In the genomic region with DNA sequence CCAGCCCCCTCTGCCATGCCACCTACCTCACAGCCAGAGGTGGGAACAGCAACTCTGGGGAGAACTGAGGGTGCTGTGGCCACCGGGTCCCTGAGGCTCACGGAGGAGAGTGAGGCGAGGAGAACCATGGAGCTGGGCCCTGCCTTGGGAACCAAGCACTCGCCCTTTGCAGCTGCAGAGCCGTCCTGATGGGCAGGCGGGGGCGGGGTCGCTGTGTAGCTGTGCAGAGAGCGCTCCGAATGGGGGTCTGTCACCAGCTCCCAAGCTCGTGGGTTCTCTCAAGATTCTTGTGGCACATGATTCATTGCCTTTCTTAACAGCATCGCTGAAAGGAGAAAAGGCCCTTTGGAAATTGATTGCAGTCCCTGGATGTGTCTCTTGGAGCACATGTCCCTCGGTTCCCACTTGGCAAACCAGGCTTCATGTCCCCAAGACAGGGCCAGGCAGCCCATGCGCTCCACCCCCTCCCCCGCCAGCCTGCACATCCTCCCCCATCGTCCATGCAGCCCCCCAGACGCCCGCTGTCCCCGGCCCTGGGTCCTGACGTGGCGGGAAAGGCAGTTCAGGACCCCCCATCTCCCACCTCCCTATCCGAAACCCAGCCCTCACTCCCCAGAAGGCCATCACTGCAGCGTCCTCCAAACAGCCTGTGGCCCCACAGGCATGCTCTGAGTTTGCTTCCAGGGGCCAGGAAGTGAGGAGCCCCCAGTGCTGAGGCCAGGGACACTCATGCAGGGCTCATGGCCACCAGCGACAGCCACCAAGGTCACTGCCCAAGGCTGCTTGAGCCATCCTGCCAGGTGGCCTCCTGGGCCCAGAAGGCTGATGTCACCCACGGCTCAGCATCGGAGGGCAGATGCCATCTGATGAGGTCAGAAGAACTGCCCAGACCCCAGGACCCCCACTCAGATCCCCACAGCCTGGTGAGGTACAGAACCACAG, we compare ENCODE assay signal across 18 cellular contexts. TPM values are rescaled to one million over a fixed set of nuclear protein-coding genes. Genes with fewer than 3 reads are reported as not detected.
DNase-seq lines count a peak whose midpoint lies in the region; ATAC-seq, FAIRE-seq and TF ChIP-seq lines count a peak whose summit lies in the region.
"Had no signal": no experiment of that assay in that cellular context is flagged by ENCODE, and none has a peak within 500 bp of the region (broad histone marks: within the 10 kb centered on the region; RNA-seq: fewer than 3 reads in every experiment).

No MANE protein-coding gene starts in this region.

- H4K20me1 ChIP-seq in HCT116 (ENCODE audit: insufficient read depth) (no peaks in the 10 kb centered on the region), K562 (replicated peaks; ENCODE audit: control insufficient read depth, insufficient read depth, low read length) (no peaks in the 10 kb centered on the region)

- no peaks in the 10 kb centered on the region for H3K9me2 ChIP-seq in HCT116 (ENCODE audit: insufficient read depth)

- ATAC-seq in HCT116: peak; percentile 20
- no peak for ATAC-seq in K562

- BruUV-seq in HCT116 (replicated peaks; lab: Mats Ljungman, UMichigan) (no TSS peak), K562 (replicated peaks; lab: Mats Ljungman, UMichigan) (no TSS peak)

- H3K4me2 ChIP-seq in HCT116 (ENCODE audit: low read length) (no peak overlapping the region), K562 (ENCODE audit: insufficient read depth, low read length) (no peak overlapping the region)
- H3K4me2 ChIP-seq: hepatocyte had no signal

- H3K27ac ChIP-seq in HCT116 (ENCODE audit: low read depth, low read length) (no peak overlapping the region), K562 (ENCODE audit: extremely low read depth, low read depth, low read length) (no peak overlapping the region)
- H3K27ac ChIP-seq: adrenal gland, hepatocyte, thyroid gland had no signal

- no peak for TF ChIP-seq CTCF in HCT116 (IDR thresholded peaks at IDR 0.05 in 2 of 3, conservative IDR thresholded peaks at IDR 0.05 in 1 of 3; ENCODE audit: borderline replicate concordance in 1 of 3, insufficient read depth in 1 of 3, low read depth in 2 of 3, low read length in 2 of 3)
- TF ChIP-seq CTCF in K562 (IDR thresholded peaks at IDR 0.05 in 2 of 3, conservative IDR thresholded peaks at IDR 0.05 in 1 of 3; ENCODE audit: insufficient read depth in 2 of 3, low read depth in 1 of 3, low read length in 3 of 3): no peak

- 3% methylated on average over 14 of the region's 26 CpGs for WGBS in K562 (ENCODE audit: insufficient coverage, low coverage, missing lambda C conversion rate)

- no peak for TF ChIP-seq RAD21 in HCT116 (IDR thresholded peaks at IDR 0.05; ENCODE audit: low read depth)
- no peak for TF ChIP-seq RAD21 in K562 (CRISPR knock-in tag; conservative IDR thresholded peaks at IDR 0.05 in 1 of 2, IDR thresholded peaks at IDR 0.05 in 1 of 2)

- no peaks in the 10 kb centered on the region for H3K36me3 ChIP-seq in HCT116 (ENCODE audit: control insufficient read depth in 1 of 2, insufficient read depth in 2 of 2, low read length in 2 of 2)
- H3K36me3 ChIP-seq in K562 (ENCODE audit: control insufficient read depth, insufficient read depth, low read length): no peaks in the 10 kb centered on the region
- H3K36me3 ChIP-seq: adrenal gland, thyroid gland had no signal

- H3K4me1 ChIP-seq in HCT116 (ENCODE audit: control insufficient read depth in 1 of 2, insufficient read depth in 2 of 2, low read length in 2 of 2): no peaks in the 10 kb centered on the region
- peaks cover 0 to 44% of the 10 kb centered on the region in 2 experiments; a peak in 4 of 5 replicates for H3K4me1 ChIP-seq in K562 (replicated peaks in 1 of 2; ENCODE audit: control insufficient read depth in 2 of 2, insufficient read depth in 2 of 2, low read length in 2 of 2)

- intact Hi-C loops in HCT116 (cut with micrococcal nuclease): loop anchor here (1.0 kb wide), 1 partner anchor 544 kb away; no protein-coding TSS in a partner anchor
- intact Hi-C loops in K562 (cut with micrococcal nuclease): no loop called here

- CTCF ChIA-PET in HCT116 (lab: Charles Lee): interaction anchor here (0.9 to 1.9 kb wide), 5 partner anchors 8 to 547 kb away, joined by 3 to 16 read pairs (median 3); no protein-coding TSS in a partner anchor
- CTCF ChIA-PET in K562 (lab: Yijun Ruan, JAX; ENCODE audit: low intra/inter-chr PET ratio): interaction anchor here (0.6 to 3.0 kb wide), 2 partner anchors 15 to 544 kb away, joined by 3 to 20 read pairs; no protein-coding TSS in a partner anchor

- DNase-seq in DMS53 (lab: John Stamatoyannopoulos, UW): peak; percentile 50
- no peak for DNase-seq in DMS53 treated with DMSO at 0.1 percent for 48 hours (lab: John Stamatoyannopoulos, UW; ENCODE audit: unreplicated experiment)
- DNase-seq in HCT116 (ENCODE audit: low read depth, low spot score): no peak
- peak in 1 of 4 experiments; percentile 28 for DNase-seq in K562 (ENCODE audit: extremely low read depth in 1 of 4, low spot score in 3 of 4)
- DNase-seq in retina: peak; percentile 64
- DNase-seq in NCI-H2081 treated with DMSO at 0.1 percent for 48 hours (lab: John Stamatoyannopoulos, UW): no peak
- no peak for DNase-seq in NCI-H2029 (lab: John Stamatoyannopoulos, UW)
- DNase-seq in SKM-1 (lab: John Stamatoyannopoulos, UW; ENCODE audit: unreplicated experiment): no peak
- DNase-seq: 8988T; effector CD8-positive, alpha-beta T cell; GOT3; kidney; NCI-H146; occipital lobe had no signal

- H3K9ac ChIP-seq in HCT116 (ENCODE audit: low read length) (no peak overlapping the region), K562 (ENCODE audit: insufficient read depth in 1 of 2, low read depth in 2 of 2, low read length in 2 of 2) (peak overlapping the region in 1 of 2 experiments; percentile 71; a peak in 2 of 4 replicates)

- no peak for TF ChIP-seq EP300 in K562 (IDR thresholded peaks at IDR 0.05; ENCODE audit: low read length)

- no peak overlapping the region for H2AFZ ChIP-seq in HCT116 (ENCODE audit: low read depth, low read length, poor library complexity, severe bottlenecking)
- H2AFZ ChIP-seq in K562 (ENCODE audit: low read depth, low read length): no peak overlapping the region
- H2AFZ ChIP-seq: hepatocyte had no signal

- TF ChIP-seq POLR2A in HCT116 (IDR thresholded peaks at IDR 0.05; ENCODE audit: borderline replicate concordance, extremely low read depth, insufficient read depth, insufficient read length) (no peak), K562 (conservative IDR thresholded peaks at IDR 0.05) (no peak)

- RAD21 ChIA-PET in HCT116 (lab: Charles Lee; ENCODE audit: low non-redundant PET in 1 of 2, low total read pairs in 2 of 2, uncharacterized antibody in 2 of 2, unreplicated experiment in 2 of 2): interaction anchor here in 1 of 2 experiments (2.1 kb wide), 1 partner anchor 544 kb away, joined by 6 read pairs; no protein-coding TSS in a partner anchor

- in situ Hi-C loops in K562 (cut with MboI): no loop called here

- H3K27me3 ChIP-seq in HCT116 (ENCODE audit: insufficient read depth, low read length) (no peaks in the 10 kb centered on the region), K562 (ENCODE audit: control insufficient read depth in 2 of 2, insufficient read depth in 2 of 2, low read length in 2 of 2) (peaks cover 15 to 20% of the 10 kb centered on the region in 2 experiments)
- H3K27me3 ChIP-seq: adrenal gland, thyroid gland had no signal

- H3K79me2 ChIP-seq in HCT116 (ENCODE audit: insufficient read depth, low read length) (no peaks in the 10 kb centered on the region), K562 (ENCODE audit: control insufficient read depth, insufficient read depth, low read length) (no peaks in the 10 kb centered on the region)
- H3K79me2 ChIP-seq: hepatocyte had no signal

- POLR2A ChIA-PET in HCT116 (lab: Charles Lee) (no interaction called here), K562 (lab: Yijun Ruan, JAX) (no interaction called here)

- FAIRE-seq in K562 (lab: Jason Lieb, UNC): no peak
- FAIRE-seq: kidney, TTC549 had no signal

- no peaks in the 10 kb centered on the region for H3K9me3 ChIP-seq in HCT116 (ENCODE audit: control insufficient read depth in 1 of 2, insufficient read depth in 1 of 2, low read depth in 1 of 2, low read length in 2 of 2)
- H3K9me3 ChIP-seq in K562 (replicated peaks; ENCODE audit: control insufficient read depth, insufficient read depth, low read depth, low read length): no peaks in the 10 kb centered on the region
- H3K9me3 ChIP-seq: adrenal gland, thyroid gland had no signal

- H3K4me3 ChIP-seq in HCT116 (replicated peaks in 1 of 2; ENCODE audit: low read depth in 1 of 2, low read length in 2 of 2) (no peak overlapping the region), K562 (no peak overlapping the region)
- H3K4me3 ChIP-seq: adrenal gland, hepatocyte, thyroid gland had no signal

- no peaks in the 10 kb centered on the region for H3K9me1 ChIP-seq in K562 (ENCODE audit: control insufficient read depth, insufficient read depth, low read length)

TF ChIP-seq in HCT116, 20 proteins besides CTCF, POLR2A, EP300 and RAD21 (continues in another document):
- TF ChIP-seq, protein P1, sequence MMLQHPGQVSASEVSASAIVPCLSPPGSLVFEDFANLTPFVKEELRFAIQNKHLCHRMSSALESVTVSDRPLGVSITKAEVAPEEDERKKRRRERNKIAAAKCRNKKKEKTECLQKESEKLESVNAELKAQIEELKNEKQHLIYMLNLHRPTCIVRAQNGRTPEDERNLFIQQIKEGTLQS (IDR thresholded peaks at IDR 0.05): no peak

TF ChIP-seq in K562, 482 proteins besides CTCF, POLR2A, EP300 and RAD21 (continues in another document):
- TF ChIP-seq POLR2G (IDR thresholded peaks at IDR 0.05; ENCODE audit: low read depth, low read length) (peak; percentile 8; the same call in 1 of the 2 replicates), ELF4 (CRISPR knock-in tag; IDR thresholded peaks at IDR 0.05) (no peak)

RNA-seq across cellular contexts. Expression of gene CHMP6, which starts 20.6 kb away (rescaled TPM):
- total RNA-seq in HCT116 (2021; ENCODE audit: unreplicated experiment): 22.0 TPM
- 14.7 and 15.2 TPM in 2 replicates for polyA plus RNA-seq in HCT116 (2012)
- total RNA-seq in K562 (2011; cell fraction: chromatin; rRNA removed; ENCODE audit: low replicate concordance): 33.8 and 66.2 TPM in 2 replicates
- total RNA-seq in K562 (2011; cell fraction: nucleolus; rRNA removed): 40.5 and 47.9 TPM in 2 replicates
- total RNA-seq in K562 (2011; cell fraction: nucleoplasm; rRNA removed): 22.9 and 24.6 TPM in 2 replicates
- 10.3 and 12.9 TPM in 2 replicates for total RNA-seq in K562 (2014; rRNA removed)
- 14.4 and 15.7 TPM in 2 replicates for total RNA-seq in K562 (2014; rRNA removed; fragmentation: Illumina TruSeq; extraction: Trizol)
- 12.7 and 13.8 TPM in 2 replicates for total RNA-seq in K562 (2015; rRNA removed; fragmentation: Illumina TruSeq; extraction: Trizol)
- total RNA-seq in K562 (2021): 25.6 and 26.8 TPM in 2 replicates
- polyA plus RNA-seq in K562 (2011; rRNA removed): 8.0 and 13.4 TPM in 2 replicates
- polyA plus RNA-seq in K562 (2011; cell fraction: cytosol; rRNA removed): 10.5 and 35.5 TPM in 2 replicates
- 10.7 and 20.1 TPM in 2 replicates for polyA plus RNA-seq in K562 (2011; cell fraction: nucleus; rRNA removed)
- polyA plus RNA-seq in K562 (2012): 13.7 and 20.1 TPM in 2 replicates
- polyA plus RNA-seq in K562 (2014; fragmentation: Illumina TruSeq; extraction: Trizol): 11.4 and 15.5 TPM in 2 replicates
- 1 to 10 TPM in 1 of 2 experiments, under 1 TPM in 1; 0.25 to 1.8 TPM for polyA plus RNA-seq in K562 (2014; fragmentation: Nextera tagmentation; extraction: Ambion mirVana)
- 28.3 and 30.4 TPM in 2 replicates for polyA plus RNA-seq in K562 (2014; rRNA removed)
- polyA minus RNA-seq in K562 (2011; rRNA and poly(A)+ RNA removed): 11.2 and 15.9 TPM in 2 replicates
- 5.0 and 8.7 TPM in 2 replicates for polyA minus RNA-seq in K562 (2011; cell fraction: cytosol; rRNA and poly(A)+ RNA removed)
- 13.5 and 13.7 TPM in 2 replicates for polyA minus RNA-seq in K562 (2011; cell fraction: nucleus; rRNA and poly(A)+ RNA removed)

Comparison
In these comparisons a context has a peak if more than half of its experiments do, and no peak if none do; other contexts are left out.
1. DNase-seq: peak in DMS53 (single experiment) and retina (single experiment); none in DMS53 treated with DMSO at 0.1 percent for 48 hours (single experiment), HCT116 (single experiment), NCI-H2081 treated with DMSO at 0.1 percent for 48 hours (single experiment), NCI-H2029 (single experiment) and SKM-1 (single experiment).